10 cellular contexts compared by ENCODE assay signal in the genomic region with DNA sequence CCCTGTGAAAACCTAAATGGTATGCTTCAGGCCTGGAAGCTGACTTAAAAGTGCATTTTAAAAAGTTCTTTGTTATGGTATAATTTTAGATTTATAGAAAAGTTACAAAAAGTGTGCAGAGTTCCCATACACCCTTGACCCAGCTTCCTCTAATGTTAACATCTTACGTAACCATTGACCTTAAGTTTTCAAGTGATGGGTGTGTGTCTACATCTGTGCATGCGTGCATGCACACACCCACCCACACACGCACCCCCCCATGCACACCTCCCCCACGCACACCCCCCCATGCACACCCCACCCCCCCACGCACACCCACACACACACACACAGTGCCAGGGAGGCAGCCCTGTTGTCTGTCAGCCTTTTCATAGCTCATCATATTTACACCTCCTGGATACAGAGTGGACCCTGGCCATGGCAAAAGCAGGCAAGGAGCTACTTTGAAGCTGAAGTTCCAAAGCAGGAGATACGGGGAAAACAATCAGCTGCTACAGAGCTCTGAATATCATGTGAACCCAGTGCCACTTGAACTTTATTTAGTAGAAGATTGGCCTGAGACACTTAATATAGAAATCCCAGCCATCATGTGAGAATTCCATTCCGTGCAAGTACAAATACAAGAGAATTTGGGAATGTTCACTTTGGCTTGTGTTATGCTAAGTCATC. TPM values are rescaled to one million over a fixed set of nuclear protein-coding genes. Genes with fewer than 3 reads are reported as not detected.
DNase-seq lines count a peak whose midpoint lies in the region; ATAC-seq and TF ChIP-seq lines count a peak whose summit lies in the region.
"Had no signal": no experiment of that assay in that cellular context is flagged by ENCODE, and none has a peak within 500 bp of the region (broad histone marks: within the 10 kb centered on the region; RNA-seq: fewer than 3 reads in every experiment).

No MANE protein-coding gene starts in this region.

- ATAC-seq in body of pancreas, result peak; percentile 21
- peak; percentile 26 to 48 for ATAC-seq in stimulated activated naive B cell treated with anti-CD40 and anti-IgM and Interleukin-4, amounts not matched to agents 10 μg/mL and 1 μg/mL and 100 μg/mL, for 72 hours (replicated peaks)
- no peak for ATAC-seq in activated naive CD8-positive, alpha-beta T cell treated with anti-CD3 and anti-CD28 coated beads, Interleukin-2, amount 50 U/mL, for 24 hours
- ATAC-seq in stimulated activated naive CD8-positive, alpha-beta T cell treated with anti-CD3 and anti-CD28 coated beads, Interleukin-15, amount 100 ng/mL, for 72 hours, result no peak

- peaks cover 48 to 89% of the 10 kb centered on the region in 2 donors for H3K4me1 Mint-ChIP-seq in stimulated activated naive B cell treated with anti-CD40 and anti-IgM and Interleukin-4, amounts not matched to agents 10 μg/mL and 1 μg/mL and 100 μg/mL, for 72 hours
- peaks cover 30% of the 10 kb centered on the region for H3K4me1 Mint-ChIP-seq in activated naive CD8-positive, alpha-beta T cell treated with anti-CD3 and anti-CD28 coated beads, Interleukin-2, amount 50 U/mL, for 24 hours
- H3K4me1 Mint-ChIP-seq in stimulated activated naive CD8-positive, alpha-beta T cell treated with anti-CD3 and anti-CD28 coated beads, Interleukin-15, amount 100 ng/mL, for 72 hours, result peaks cover 10% of the 10 kb centered on the region

- H3K9me3 ChIP-seq in HUES64 (ENCODE audit: insufficient read depth, low read depth, low read length) (no peaks in the 10 kb centered on the region), body of pancreas (no peaks in the 10 kb centered on the region), liver (ENCODE audit: control insufficient read depth in 4 of 4, low read length in 3 of 4) (no peaks in the 10 kb centered on the region)
- no peaks in the 10 kb centered on the region for H3K9me3 ChIP-seq in effector memory CD4-positive, alpha-beta T cell (ENCODE audit: control insufficient read depth, low read length)

- no peaks in the 10 kb centered on the region for H3K36me3 ChIP-seq in HUES64 (ENCODE audit: insufficient read depth, low read length)
- no peaks in the 10 kb centered on the region for H3K36me3 ChIP-seq in body of pancreas (replicated peaks in 1 of 2; ENCODE audit: insufficient read depth in 1 of 2, low read depth in 2 of 2)
- no peaks in the 10 kb centered on the region for H3K36me3 ChIP-seq in liver (ENCODE audit: control insufficient read depth in 4 of 4, insufficient read depth in 3 of 4, low read depth in 1 of 4, low read length in 3 of 4)
- H3K36me3 ChIP-seq in effector memory CD4-positive, alpha-beta T cell (ENCODE audit: control insufficient read depth, insufficient read depth, low read length), result no peaks in the 10 kb centered on the region

- peaks cover 47% of the 10 kb centered on the region for H3K4me1 ChIP-seq in HUES64 (ENCODE audit: insufficient read depth, low read length)
- H3K4me1 ChIP-seq in body of pancreas, result peaks cover 6% of the 10 kb centered on the region
- H3K4me1 ChIP-seq in liver (ENCODE audit: control insufficient read depth in 4 of 4, insufficient read depth in 4 of 4, low read length in 3 of 4), result peaks cover 0 to 2% (median under 1%) of the 10 kb centered on the region in 4 donors
- no peaks in the 10 kb centered on the region for H3K4me1 ChIP-seq in effector memory CD4-positive, alpha-beta T cell (ENCODE audit: control insufficient read depth, insufficient read depth, low read length, poor library complexity, severe bottlenecking)

- no peak for TF ChIP-seq POLR2A in body of pancreas (IDR thresholded peaks at IDR 0.05)

- H3K27ac Mint-ChIP-seq in stimulated activated naive B cell treated with anti-CD40 and anti-IgM and Interleukin-4, amounts not matched to agents 10 μg/mL and 1 μg/mL and 100 μg/mL, for 72 hours, result no peak overlapping the region
- H3K27ac Mint-ChIP-seq in activated naive CD8-positive, alpha-beta T cell treated with anti-CD3 and anti-CD28 coated beads, Interleukin-2, amount 50 U/mL, for 24 hours, result no peak overlapping the region
- H3K27ac Mint-ChIP-seq in stimulated activated naive CD8-positive, alpha-beta T cell treated with anti-CD3 and anti-CD28 coated beads, Interleukin-15, amount 100 ng/mL, for 72 hours, result no peak overlapping the region

- 91% methylated on average over 2 of the region's 7 CpGs for WGBS in HUES64
- 55 to 66% methylated on average over 5 to 7 of the region's 7 CpGs for WGBS in body of pancreas, 2 donors
- WGBS in liver, result 58% methylated on average over 7 of the region's 7 CpGs

- TF ChIP-seq CTCF in body of pancreas (IDR thresholded peaks at IDR 0.05) (no peak), liver (IDR thresholded peaks at IDR 0.05; ENCODE audit: low read depth, low read length, missing input control) (no peak)

- no peaks in the 10 kb centered on the region for H3K27me3 ChIP-seq in HUES64 (ENCODE audit: insufficient read depth, low read length)
- H3K27me3 ChIP-seq in body of pancreas, result no peaks in the 10 kb centered on the region
- no peaks in the 10 kb centered on the region for H3K27me3 ChIP-seq in liver (ENCODE audit: control insufficient read depth in 4 of 4, insufficient read depth in 4 of 4, low read length in 3 of 4)
- H3K27me3 ChIP-seq in effector memory CD4-positive, alpha-beta T cell (replicated peaks; ENCODE audit: control insufficient read depth, insufficient read depth, low read length, poor library complexity, severe bottlenecking), result no peaks in the 10 kb centered on the region

- no peaks in the 10 kb centered on the region for H3K9me3 Mint-ChIP-seq in stimulated activated naive B cell treated with anti-CD40 and anti-IgM and Interleukin-4, amounts not matched to agents 10 μg/mL and 1 μg/mL and 100 μg/mL, for 72 hours
- no peaks in the 10 kb centered on the region for H3K9me3 Mint-ChIP-seq in activated naive CD8-positive, alpha-beta T cell treated with anti-CD3 and anti-CD28 coated beads, Interleukin-2, amount 50 U/mL, for 24 hours
- H3K9me3 Mint-ChIP-seq in stimulated activated naive CD8-positive, alpha-beta T cell treated with anti-CD3 and anti-CD28 coated beads, Interleukin-15, amount 100 ng/mL, for 72 hours, result no peaks in the 10 kb centered on the region

- no peak for TF ChIP-seq RAD21 in liver (IDR thresholded peaks at IDR 0.05)

- intact Hi-C loops in body of pancreas (cut with DNase I), result no loop called here

- peak overlapping the region in 1 of 2 donors; percentile 68 for H3K4me3 Mint-ChIP-seq in stimulated activated naive B cell treated with anti-CD40 and anti-IgM and Interleukin-4, amounts not matched to agents 10 μg/mL and 1 μg/mL and 100 μg/mL, for 72 hours
- no peak overlapping the region for H3K4me3 Mint-ChIP-seq in activated naive CD8-positive, alpha-beta T cell treated with anti-CD3 and anti-CD28 coated beads, Interleukin-2, amount 50 U/mL, for 24 hours
- H3K4me3 Mint-ChIP-seq in stimulated activated naive CD8-positive, alpha-beta T cell treated with anti-CD3 and anti-CD28 coated beads, Interleukin-15, amount 100 ng/mL, for 72 hours, result no peak overlapping the region

- DNase-seq in body of pancreas, result no peak
- no peak for DNase-seq in stimulated activated naive B cell treated with anti-CD40 and anti-IgM and Interleukin-4, amounts not matched to agents 10 μg/mL and 1 μg/mL and 100 μg/mL, for 72 hours
- no peak for DNase-seq in activated naive CD8-positive, alpha-beta T cell treated with anti-CD3 and anti-CD28 coated beads, Interleukin-2, amount 50 U/mL, for 24 hours
- DNase-seq in putamen (ENCODE audit: low spot score), result no peak
- no peak for DNase-seq in stimulated activated naive CD8-positive, alpha-beta T cell treated with anti-CD3 and anti-CD28 coated beads, Interleukin-15, amount 100 ng/mL, for 72 hours
- DNase-seq in effector memory CD4-positive, alpha-beta T cell, result no peak
- DNase-seq: DMS53, nucleus accumbens had no signal

- no peak overlapping the region for H3K9ac ChIP-seq in HUES64 (ENCODE audit: low read depth, low read length)
- H3K9ac ChIP-seq in liver (ENCODE audit: low read depth in 1 of 2, low read length in 2 of 2), result no peak overlapping the region

- H3K27ac ChIP-seq in HUES64 (ENCODE audit: low read depth, low read length) (peak overlapping the region; percentile 21; the same call in 1 of the 2 replicates), body of pancreas (peak overlapping the region; percentile 22 to 64 (median 48)), liver (ENCODE audit: low read depth in 1 of 2, low read length in 2 of 2) (peak overlapping the region in 1 of 2 donors; percentile 40)
- no peak overlapping the region for H3K27ac ChIP-seq in effector memory CD4-positive, alpha-beta T cell (ENCODE audit: insufficient read depth, low read length, poor library complexity, severe bottlenecking)

- H3K36me3 Mint-ChIP-seq in stimulated activated naive B cell treated with anti-CD40 and anti-IgM and Interleukin-4, amounts not matched to agents 10 μg/mL and 1 μg/mL and 100 μg/mL, for 72 hours, result peaks cover 4 to 39% of the 10 kb centered on the region in 2 donors
- H3K36me3 Mint-ChIP-seq in activated naive CD8-positive, alpha-beta T cell treated with anti-CD3 and anti-CD28 coated beads, Interleukin-2, amount 50 U/mL, for 24 hours (ENCODE audit: low read depth), result no peaks in the 10 kb centered on the region

- H3K4me3 ChIP-seq in HUES64 (ENCODE audit: low read length) (no peak overlapping the region), body of pancreas (no peak overlapping the region), liver (ENCODE audit: low read depth in 1 of 3, low read length in 3 of 3) (no peak overlapping the region)
- no peak overlapping the region for H3K4me3 ChIP-seq in effector memory CD4-positive, alpha-beta T cell (ENCODE audit: insufficient read depth, low read depth, low read length, poor library complexity, severe bottlenecking)

- H3K27me3 Mint-ChIP-seq in stimulated activated naive B cell treated with anti-CD40 and anti-IgM and Interleukin-4, amounts not matched to agents 10 μg/mL and 1 μg/mL and 100 μg/mL, for 72 hours, result no peaks in the 10 kb centered on the region
- no peaks in the 10 kb centered on the region for H3K27me3 Mint-ChIP-seq in activated naive CD8-positive, alpha-beta T cell treated with anti-CD3 and anti-CD28 coated beads, Interleukin-2, amount 50 U/mL, for 24 hours
- no peaks in the 10 kb centered on the region for H3K27me3 Mint-ChIP-seq in stimulated activated naive CD8-positive, alpha-beta T cell treated with anti-CD3 and anti-CD28 coated beads, Interleukin-15, amount 100 ng/mL, for 72 hours

RNA-seq across cellular contexts. Expression of a gene that starts 30.0 kb away (rescaled TPM):
- polyA plus RNA-seq in HUES64 (2013, experiment 1 of 2), result 21.1 TPM
- polyA plus RNA-seq in HUES64 (2013, experiment 2 of 2), result 28.0 TPM
- 10 to 100 TPM; 17.1 to 24.1 TPM for total RNA-seq in body of pancreas
- 10 to 100 TPM; 12.1 to 21.7 TPM for total RNA-seq in liver
- polyA plus RNA-seq in liver, result 1 to 10 TPM; 3.4 to 5.0 TPM

Comparison
In these comparisons a context has a peak if more than half of its experiments do, and no peak if none do; other contexts are left out.
1. ATAC-seq: peak in body of pancreas (single experiment) and stimulated activated naive B cell treated with anti-CD40 and anti-IgM and Interleukin-4, amounts not matched to agents 10 μg/mL and 1 μg/mL and 100 μg/mL, for 72 hours (2 of 2); none in activated naive CD8-positive, alpha-beta T cell treated with anti-CD3 and anti-CD28 coated beads, Interleukin-2, amount 50 U/mL, for 24 hours (single experiment) and stimulated activated naive CD8-positive, alpha-beta T cell treated with anti-CD3 and anti-CD28 coated beads, Interleukin-15, amount 100 ng/mL, for 72 hours (single experiment).